In the genomic region with DNA sequence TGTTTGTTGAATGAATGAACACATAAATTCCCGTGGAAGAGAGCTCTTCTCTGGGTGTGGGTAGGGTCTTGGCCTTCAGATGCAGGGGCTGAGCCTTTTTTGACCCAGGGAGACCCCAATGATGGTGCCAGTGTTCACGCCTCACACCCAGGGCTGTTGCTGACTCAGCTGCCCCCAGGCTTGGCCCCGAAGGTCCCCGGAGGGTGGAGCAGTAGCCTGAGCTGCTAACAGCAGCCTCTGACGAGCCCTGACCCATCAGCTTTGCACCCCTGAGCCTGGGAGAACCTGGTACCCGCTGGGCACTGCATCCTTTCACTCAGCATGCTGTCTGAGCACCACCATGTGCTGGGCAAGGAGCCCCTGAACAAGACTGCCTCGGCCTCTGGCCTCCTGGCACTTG, we compare ENCODE assay signal across 30 cellular contexts. TPM values are rescaled to one million over a fixed set of nuclear protein-coding genes. Genes with fewer than 3 reads are reported as not detected.
"Had no signal": no experiment of that assay in that cellular context is flagged by ENCODE, and none has a peak within 500 bp of the region (broad histone marks: within the 10 kb centered on the region; RNA-seq: fewer than 3 reads in every experiment).

No MANE protein-coding gene starts in this region.

- H3K4me1 ChIP-seq: ascending aorta, breast epithelium, colonic mucosa had no signal

- H3K27me3 ChIP-seq: ascending aorta, breast epithelium, cardiac muscle cell, colonic mucosa, dorsolateral prefrontal cortex had no signal

- H3K9me3 ChIP-seq: ascending aorta, breast epithelium, colonic mucosa had no signal

- FAIRE-seq: frontal cortex had no signal

- H3K4me3 ChIP-seq: ascending aorta, breast epithelium, cardiac muscle cell, colonic mucosa, dorsolateral prefrontal cortex had no signal

- DNase-seq: activated B cell treated with CpG ODN at 0.5 μM for 24 hours; activated CD4-positive, alpha-beta memory T cell treated with anti-CD3 and anti-CD28 coated beads for 36 hours; activated CD4-positive, alpha-beta T cell treated with anti-CD3 and anti-CD28 coated beads for 36 hours; activated CD4-positive, alpha-beta T cell treated with anti-CD3 and anti-CD28 coated beads, Interleukin-2, amount 10 ng/mL, durations not matched to agents 24 days and 14 days; activated CD8-positive, alpha-beta memory T cell treated with anti-CD3 and anti-CD28 coated beads, Interleukin-2, amount 10 ng/mL, durations not matched to agents 7 days and 5 days; activated CD8-positive, alpha-beta memory T cell treated with anti-CD3 and anti-CD28 coated beads, Interleukin-2, amount 50 U/mL, for 4 hours; activated CD8-positive, alpha-beta T cell treated with anti-CD3 and anti-CD28 coated beads, Interleukin-2, amount 10 ng/mL, durations not matched to agents 7 days and 5 days; activated gamma-delta T cell; activated naive CD4-positive, alpha-beta T cell; activated naive CD4-positive, alpha-beta T cell treated with anti-CD3 and anti-CD28 coated beads, Interleukin-2, amount 10 ng/mL, durations not matched to agents 7 days and 5 days; activated naive CD8-positive, alpha-beta T cell treated with anti-CD3 and anti-CD28 coated beads, Interleukin-2, amount 10 ng/mL, durations not matched to agents 7 days and 5 days; activated T-cell treated with anti-CD3 and anti-CD28 coated beads, Interleukin-2, amount 50 U/mL, for 1 hour; activated T-cell treated with anti-CD3 and anti-CD28 coated beads, Interleukin-2, amount 50 U/mL, for 72 hours; central memory CD4-positive, alpha-beta T cell; cerebellar nuclear complex; colonic mucosa; dorsolateral prefrontal cortex; effector memory CD4-positive, alpha-beta T cell; endodermal cell; foreskin fibroblast; head of caudate nucleus; T-cell; T-helper 17 cell; T1000; WERI-Rb-1 had no signal

- H3K27ac ChIP-seq: ascending aorta, breast epithelium, cardiac muscle cell, colonic mucosa, dorsolateral prefrontal cortex, WERI-Rb-1 had no signal

- H3K36me3 ChIP-seq: ascending aorta, breast epithelium, cardiac muscle cell, colonic mucosa, WERI-Rb-1 had no signal

RNA-seq across cellular contexts. Expression of gene NFAM1, which starts 23.9 kb away (rescaled TPM):
- total RNA-seq: epithelial cell of proximal tubule had no signal
